29 cellular contexts compared by ENCODE assay signal in genomic region chr17:58107306-58107705, GRCh38. TPM values are rescaled to one million over a fixed set of nuclear protein-coding genes. Genes with fewer than 3 reads are reported as not detected.
DNase-seq lines count a peak whose midpoint lies in the region; ATAC-seq, FAIRE-seq and TF ChIP-seq lines count a peak whose summit lies in the region.
"Had no signal": no experiment of that assay in that cellular context is flagged by ENCODE, and none has a peak within 500 bp of the region (broad histone marks: within the 10 kb centered on the region; RNA-seq: fewer than 3 reads in every experiment).

No MANE protein-coding gene starts in this region.

- DNase-seq in H54 (ENCODE audit: insufficient read length, low spot score) (no peak), K562 (ENCODE audit: extremely low read depth in 1 of 4, low spot score in 3 of 4) (no peak), SJCRH30 (no peak), breast epithelium (ENCODE audit: low spot score in 2 of 2) (no peak)
- DNase-seq: 8988T; ACHN; BE2C; C1 segment of cervical spinal cord; CD4-positive, alpha-beta memory T cell; CD4-positive, CD25-positive, alpha-beta regulatory T cell; CD8-positive, alpha-beta memory T cell; COR-L47; DMS 273 treated with DMSO at 0.1 percent for 48 hours; DMS153; DMS53; DMS79; DND-41; EL; GDM1 had no signal

- POLR2A ChIA-PET in HEK293 (lab: Yijun Ruan, JAX): no interaction called here
- POLR2A ChIA-PET in K562 (lab: Yijun Ruan, JAX): no interaction called here

- FAIRE-seq in H54 (lab: Jason Lieb, UNC) (peak; percentile 67), K562 (lab: Jason Lieb, UNC) (no peak)
- FAIRE-seq: GM12878, GM12892, GM18507 had no signal

- H3K27me3 ChIP-seq in K562 (ENCODE audit: control insufficient read depth in 2 of 2, insufficient read depth in 2 of 2, low read length in 2 of 2) (peaks cover 5 to 7% of the 10 kb centered on the region in 2 experiments; a peak in 3 of 5 replicates), SJCRH30 (no peaks in the 10 kb centered on the region), breast epithelium (no peaks in the 10 kb centered on the region)
- H3K27me3 ChIP-seq: BE2C, BLaER1 had no signal

- ATAC-seq in K562: no peak
- ATAC-seq: GM12878 had no signal

- TF ChIP-seq POLR2A in H54 (IDR thresholded peaks at IDR 0.05; ENCODE audit: low read depth, low read length): no peak
- TF ChIP-seq POLR2A in K562 (conservative IDR thresholded peaks at IDR 0.05): no peak
- TF ChIP-seq POLR2A in breast epithelium (IDR thresholded peaks at IDR 0.05): no peak

- H3K9me1 ChIP-seq in K562 (ENCODE audit: control insufficient read depth, insufficient read depth, low read length): no peaks in the 10 kb centered on the region

- H3K4me1 ChIP-seq in HEK293 (ENCODE audit: control insufficient read depth, insufficient read depth, low read length): no peaks in the 10 kb centered on the region
- no peaks in the 10 kb centered on the region for H3K4me1 ChIP-seq in K562 (replicated peaks in 1 of 2; ENCODE audit: control insufficient read depth in 2 of 2, insufficient read depth in 2 of 2, low read length in 2 of 2)
- H3K4me1 ChIP-seq in SJCRH30: no peaks in the 10 kb centered on the region
- no peaks in the 10 kb centered on the region for H3K4me1 ChIP-seq in breast epithelium
- H3K4me1 ChIP-seq: BE2C, BLaER1 had no signal

- H3K79me2 ChIP-seq in K562 (ENCODE audit: control insufficient read depth, insufficient read depth, low read length): no peaks in the 10 kb centered on the region

- no peak overlapping the region for H3K4me2 ChIP-seq in K562 (ENCODE audit: insufficient read depth, low read length)
- H3K4me2 ChIP-seq: BLaER1 had no signal

- H2AFZ ChIP-seq in K562 (ENCODE audit: low read depth, low read length): no peak overlapping the region

- intact Hi-C loops in K562 (cut with micrococcal nuclease): no loop called here
- intact Hi-C loops in breast epithelium (cut with DNase I; ENCODE audit: low total_unique reads): loop anchor here (5.0 kb wide), 1 partner anchor 980 kb away; no protein-coding TSS in a partner anchor

- no peak overlapping the region for H3K9ac ChIP-seq in K562 (ENCODE audit: insufficient read depth in 1 of 2, low read depth in 2 of 2, low read length in 2 of 2)
- H3K9ac ChIP-seq: BLaER1 had no signal

- TF ChIP-seq EP300 in K562 (IDR thresholded peaks at IDR 0.05; ENCODE audit: low read length): no peak

- WGBS in K562 (ENCODE audit: insufficient coverage, low coverage, missing lambda C conversion rate): 0% methylated on average over 1 of the region's 1 CpG

- H3K27ac ChIP-seq in HEK293 (ENCODE audit: extremely low read depth, low read depth, low read length) (no peak overlapping the region), K562 (ENCODE audit: extremely low read depth, low read depth, low read length) (no peak overlapping the region), SJCRH30 (no peak overlapping the region), breast epithelium (no peak overlapping the region)
- H3K27ac ChIP-seq: BLaER1 had no signal

- in situ Hi-C loops in K562 (cut with MboI): loop anchor here (25.0 kb wide), 1 partner anchor 970 kb away; no protein-coding TSS in a partner anchor

- TF ChIP-seq RAD21 in K562 (CRISPR knock-in tag; conservative IDR thresholded peaks at IDR 0.05 in 1 of 2, IDR thresholded peaks at IDR 0.05 in 1 of 2): no peak

- no peak overlapping the region for H3K4me3 ChIP-seq in HEK293 (ENCODE audit: low read depth, low read length)
- H3K4me3 ChIP-seq in K562: no peak overlapping the region
- H3K4me3 ChIP-seq in SJCRH30: no peak overlapping the region
- no peak overlapping the region for H3K4me3 ChIP-seq in breast epithelium
- H3K4me3 ChIP-seq: BLaER1, GM12878 had no signal

- TF ChIP-seq CTCF in HEK293 (tag by site-specific recombination; IDR thresholded peaks at IDR 0.05): no peak
- no peak for TF ChIP-seq CTCF in K562 (IDR thresholded peaks at IDR 0.05 in 2 of 3, conservative IDR thresholded peaks at IDR 0.05 in 1 of 3; ENCODE audit: insufficient read depth in 2 of 3, low read depth in 1 of 3, low read length in 3 of 3)
- TF ChIP-seq CTCF in breast epithelium (IDR thresholded peaks at IDR 0.05): no peak

- no TSS peak for BruUV-seq in K562 (replicated peaks; lab: Mats Ljungman, UMichigan)

- H3K9me3 ChIP-seq in HEK293 (ENCODE audit: control insufficient read depth, insufficient read depth, low read depth, low read length) (no peaks in the 10 kb centered on the region), K562 (replicated peaks; ENCODE audit: control insufficient read depth, insufficient read depth, low read depth, low read length) (no peaks in the 10 kb centered on the region), SJCRH30 (replicated peaks) (no peaks in the 10 kb centered on the region), breast epithelium (no peaks in the 10 kb centered on the region)
- H3K9me3 ChIP-seq: BE2C, BLaER1 had no signal

- H4K20me1 ChIP-seq in K562 (replicated peaks; ENCODE audit: control insufficient read depth, insufficient read depth, low read length): no peaks in the 10 kb centered on the region
- H4K20me1 ChIP-seq: BLaER1 had no signal

- CTCF ChIA-PET in HEK293 (lab: Yijun Ruan, JAX) (interaction anchor here (0.6 to 0.7 kb wide), 3 partner anchors 18 to 230 kb away, joined by 3 to 4 read pairs (median 3); partner anchors contain the start of gene MKS1), K562 (lab: Yijun Ruan, JAX; ENCODE audit: low intra/inter-chr PET ratio) (no interaction called here)

- no peaks in the 10 kb centered on the region for H3K36me3 ChIP-seq in HEK293 (ENCODE audit: control insufficient read depth in 2 of 2, insufficient read depth in 1 of 2, low read length in 2 of 2)
- H3K36me3 ChIP-seq in K562 (ENCODE audit: control insufficient read depth, insufficient read depth, low read length): no peaks in the 10 kb centered on the region
- H3K36me3 ChIP-seq in SJCRH30: no peaks in the 10 kb centered on the region
- H3K36me3 ChIP-seq in breast epithelium: no peaks in the 10 kb centered on the region
- H3K36me3 ChIP-seq: BE2C, BLaER1 had no signal

RNA-seq across cellular contexts. Expression of gene DYNLL2, which starts 24.1 kb away (rescaled TPM):
- 14.2 and 14.6 TPM in 2 replicates for total RNA-seq in K562 (2011; cell fraction: chromatin; rRNA removed; ENCODE audit: low replicate concordance)
- total RNA-seq in K562 (2011; cell fraction: nucleolus; rRNA removed): 8.4 and 9.3 TPM in 2 replicates
- 17.1 and 28.1 TPM in 2 replicates for total RNA-seq in K562 (2011; cell fraction: nucleoplasm; rRNA removed)
- 13.0 and 17.2 TPM in 2 replicates for total RNA-seq in K562 (2014; rRNA removed)
- total RNA-seq in K562 (2014; rRNA removed; fragmentation: Illumina TruSeq; extraction: Trizol): 12.8 and 15.0 TPM in 2 replicates
- total RNA-seq in K562 (2015; rRNA removed; fragmentation: Illumina TruSeq; extraction: Trizol): 11.2 and 11.9 TPM in 2 replicates
- total RNA-seq in K562 (2021): 19.1 and 24.5 TPM in 2 replicates
- 12.2 and 18.4 TPM in 2 replicates for polyA plus RNA-seq in K562 (2011; rRNA removed)
- 11.2 and 12.5 TPM in 2 replicates for polyA plus RNA-seq in K562 (2011; cell fraction: cytosol; rRNA removed)
- polyA plus RNA-seq in K562 (2011; cell fraction: nucleus; rRNA removed): 8.7 and 10.1 TPM in 2 replicates
- 19.5 and 41.0 TPM in 2 replicates for polyA plus RNA-seq in K562 (2012)
- 23.8 and 26.0 TPM in 2 replicates for polyA plus RNA-seq in K562 (2014; fragmentation: Illumina TruSeq; extraction: Trizol)
- 1 to 10 TPM; 1.8 to 2.3 TPM for polyA plus RNA-seq in K562 (2014; fragmentation: Nextera tagmentation; extraction: Ambion mirVana)
- polyA plus RNA-seq in K562 (2014; rRNA removed): 19.9 and 22.6 TPM in 2 replicates
- 16.5 and 19.5 TPM in 2 replicates for polyA minus RNA-seq in K562 (2011; rRNA and poly(A)+ RNA removed)
- polyA minus RNA-seq in K562 (2011; cell fraction: cytosol; rRNA and poly(A)+ RNA removed): 5.9 and 10.6 TPM in 2 replicates
- polyA minus RNA-seq in K562 (2011; cell fraction: nucleus; rRNA and poly(A)+ RNA removed): 5.9 and 9.1 TPM in 2 replicates
- 14.4 and 16.0 TPM in 2 replicates for total RNA-seq in SJCRH30 (2014; rRNA removed; shearing (Covaris generic))
- total RNA-seq in breast epithelium: 10 to 100 TPM; 18.4 to 20.3 (median 19.7) TPM

RNA-seq across cellular contexts. Expression of gene OR4D1, which starts 40.9 kb away (rescaled TPM):
- not detected in 2 replicates for total RNA-seq in K562 (2011; cell fraction: chromatin; rRNA removed; ENCODE audit: low replicate concordance)
- not detected in 2 replicates for total RNA-seq in K562 (2011; cell fraction: nucleolus; rRNA removed)
- not detected in 2 replicates for total RNA-seq in K562 (2011; cell fraction: nucleoplasm; rRNA removed)
- total RNA-seq in K562 (2014; rRNA removed) (not detected in 2 replicates), K562 (2014; rRNA removed; fragmentation: Illumina TruSeq; extraction: Trizol) (not detected in 2 replicates), K562 (2015; rRNA removed; fragmentation: Illumina TruSeq; extraction: Trizol) (not detected in 2 replicates), K562 (2021) (not detected in 2 replicates), breast epithelium (not detected)
- polyA plus RNA-seq in K562 (2011; rRNA removed) (not detected in 2 replicates), K562 (2014; fragmentation: Illumina TruSeq; extraction: Trizol) (not detected in 2 replicates), K562 (2014; fragmentation: Nextera tagmentation; extraction: Ambion mirVana) (not detected), K562 (2014; rRNA removed) (not detected in 2 replicates)
- polyA plus RNA-seq in K562 (2011; cell fraction: cytosol; rRNA removed): not detected in 2 replicates
- polyA plus RNA-seq in K562 (2011; cell fraction: nucleus; rRNA removed): not detected in 2 replicates
- polyA plus RNA-seq in K562 (2012): not detected in 2 replicates
- polyA minus RNA-seq in K562 (2011; rRNA and poly(A)+ RNA removed): not detected in 2 replicates
- polyA minus RNA-seq in K562 (2011; cell fraction: cytosol; rRNA and poly(A)+ RNA removed): not detected in 2 replicates
- not detected in 2 replicates for polyA minus RNA-seq in K562 (2011; cell fraction: nucleus; rRNA and poly(A)+ RNA removed)
- total RNA-seq in SJCRH30 (2014; rRNA removed; shearing (Covaris generic)): not detected in 2 replicates
- total RNA-seq: A673, G401, GM12878 had no signal
- polyA plus RNA-seq: AG04450, CD14-positive monocyte, GM12878 had no signal

RNA-seq across cellular contexts. Expression of gene OR4D2, which starts 59.5 kb away (rescaled TPM):
- not detected in 2 replicates for total RNA-seq in K562 (2011; cell fraction: chromatin; rRNA removed; ENCODE audit: low replicate concordance)
- not detected in 2 replicates for total RNA-seq in K562 (2011; cell fraction: nucleolus; rRNA removed)
- total RNA-seq in K562 (2011; cell fraction: nucleoplasm; rRNA removed): not detected in 2 replicates
- total RNA-seq in K562 (2014; rRNA removed) (not detected in 2 replicates), K562 (2014; rRNA removed; fragmentation: Illumina TruSeq; extraction: Trizol) (not detected in 2 replicates), K562 (2015; rRNA removed; fragmentation: Illumina TruSeq; extraction: Trizol) (not detected in 2 replicates), K562 (2021) (not detected in 2 replicates), breast epithelium (not detected)
- polyA plus RNA-seq in K562 (2011; rRNA removed) (not detected in 2 replicates), K562 (2014; fragmentation: Illumina TruSeq; extraction: Trizol) (not detected in 2 replicates), K562 (2014; fragmentation: Nextera tagmentation; extraction: Ambion mirVana) (not detected), K562 (2014; rRNA removed) (not detected in 2 replicates)
- polyA plus RNA-seq in K562 (2011; cell fraction: cytosol; rRNA removed): not detected in 2 replicates
- polyA plus RNA-seq in K562 (2011; cell fraction: nucleus; rRNA removed): not detected in 2 replicates
- polyA plus RNA-seq in K562 (2012): not detected in 2 replicates
- polyA minus RNA-seq in K562 (2011; rRNA and poly(A)+ RNA removed): not detected in 2 replicates
- not detected in 2 replicates for polyA minus RNA-seq in K562 (2011; cell fraction: cytosol; rRNA and poly(A)+ RNA removed)
- polyA minus RNA-seq in K562 (2011; cell fraction: nucleus; rRNA and poly(A)+ RNA removed): not detected in 2 replicates
- 0.08 TPM in 1 of 2 replicates, not detected in the other for total RNA-seq in SJCRH30 (2014; rRNA removed; shearing (Covaris generic))
- total RNA-seq: A673; CD4-positive, alpha-beta memory T cell; CD4-positive, CD25-positive, alpha-beta regulatory T cell; CD8-positive, alpha-beta memory T cell; Daoy; G401; GM12878 had no signal
- polyA plus RNA-seq: AG04450; CD14-positive monocyte; CD4-positive, alpha-beta memory T cell; CD4-positive, CD25-positive, alpha-beta regulatory T cell; CD8-positive, alpha-beta memory T cell had no signal
